In the genomic region with DNA sequence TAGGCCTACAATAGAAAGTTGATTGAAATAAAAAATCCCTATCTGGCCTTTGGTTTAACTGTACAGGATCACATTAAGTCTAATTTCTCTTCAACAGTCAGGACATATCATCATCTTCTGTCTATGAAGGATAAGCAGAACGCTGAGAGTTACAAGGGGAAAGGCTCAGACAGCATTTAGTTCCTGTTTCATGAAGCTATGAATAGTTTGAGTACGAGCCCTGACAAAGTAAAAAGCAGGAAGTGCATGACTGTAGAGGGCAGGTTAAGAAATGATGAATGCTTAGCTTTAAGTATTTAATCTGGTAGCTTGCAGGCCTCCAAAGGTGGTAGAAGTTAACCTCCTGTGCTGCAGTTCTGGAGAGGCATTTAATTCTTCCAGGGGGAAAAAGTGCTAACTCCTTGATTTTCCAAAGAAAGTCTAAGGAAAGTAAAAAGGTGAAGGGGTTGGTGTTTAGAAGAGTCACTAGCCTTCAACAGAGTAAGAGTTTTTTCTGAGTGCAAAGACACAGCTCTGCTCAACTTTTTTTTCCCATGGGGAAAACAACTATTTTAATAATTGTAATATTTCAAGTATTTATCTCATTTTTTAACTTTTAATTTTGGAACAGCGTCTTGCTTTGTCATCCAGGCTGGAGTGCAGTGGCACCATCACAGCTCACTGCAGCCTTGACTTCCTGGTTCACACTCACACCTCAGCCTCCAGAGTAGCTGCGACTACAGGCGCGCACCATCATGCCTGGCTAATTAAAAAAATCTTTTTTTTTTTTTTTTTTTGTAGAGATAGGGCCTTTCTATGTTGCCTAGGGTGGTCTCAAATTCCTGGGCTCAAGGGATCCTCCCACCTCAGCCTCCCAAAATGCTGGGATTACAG, we compare ENCODE assay signal across 8 cellular contexts.
DNase-seq lines count a peak whose midpoint lies in the region; ATAC-seq and TF ChIP-seq lines count a peak whose summit lies in the region.

No MANE protein-coding gene starts in this region.

- peak; percentile 100 for ATAC-seq in GM21447 (IDR thresholded peaks at IDR 0.05; ENCODE audit: unreplicated experiment)

- DNase-seq in GM06990 (ENCODE audit: extremely low read depth, insufficient read length): peak; percentile 30
- no peak for DNase-seq in NK-92 treated with Interleukin-12 subunit alpha and Interleukin-12 subunit beta, amount 100 ng/mL, for 24 hours (lab: John Stamatoyannopoulos, UW)
- no peak for DNase-seq in NCI-H2196 (lab: John Stamatoyannopoulos, UW; ENCODE audit: unreplicated experiment)
- DNase-seq in inferior parietal cortex (ENCODE audit: extremely low spot score): no peak

- H3K27me3 ChIP-seq in GM06990 (replicated peaks; ENCODE audit: control insufficient read depth, insufficient read depth, low read length) (no peaks in the 10 kb centered on the region), HUES6 (ENCODE audit: control insufficient read depth, insufficient read depth, low read length) (no peaks in the 10 kb centered on the region), neutrophil (no peaks in the 10 kb centered on the region)

- H3K4me3 ChIP-seq in GM06990 (replicated peaks; ENCODE audit: low read depth, low read length) (no peak overlapping the region), HUES6 (ENCODE audit: low read depth, low read length) (no peak overlapping the region), neutrophil (ENCODE audit: low read depth in 1 of 2, low read length in 1 of 2) (peak overlapping the region; percentile 5 to 19)

- 0 out of 2 replicates have a peak, but pooled peaks cover 10% of the 10 kb centered on the region for H3K4me1 ChIP-seq in HUES6 (ENCODE audit: control insufficient read depth, insufficient read depth, low read length)
- H3K4me1 ChIP-seq in neutrophil (ENCODE audit: control insufficient read depth in 1 of 2, insufficient read depth in 1 of 2, low read depth in 1 of 2, low read length in 1 of 2): peaks cover 34 to 35% of the 10 kb centered on the region in 2 experiments

- peaks cover 87% of the 10 kb centered on the region for H3K36me3 Mint-ChIP-seq in brain

- H3K9me3 Mint-ChIP-seq in brain: peaks cover 10 to 23% (median 18%) of the 10 kb centered on the region in 5 experiments

- peak overlapping the region in 3 of 5 experiments; percentile 52 to 84 (median 58) for H3K27ac Mint-ChIP-seq in brain

- H3K27me3 Mint-ChIP-seq in brain: no peaks in the 10 kb centered on the region

- no peak overlapping the region for H3K4me3 Mint-ChIP-seq in brain

- peak overlapping the region; percentile 5; the same call in 1 of the 2 replicates for H3K27ac ChIP-seq in HUES6 (ENCODE audit: low read depth, low read length)
- H3K27ac ChIP-seq in neutrophil: peak overlapping the region; percentile 82

- H3K4me1 Mint-ChIP-seq in brain: peaks cover 17% of the 10 kb centered on the region

- no peak overlapping the region for H3K9ac ChIP-seq in HUES6 (ENCODE audit: low read length)

- H3K9me3 ChIP-seq in HUES6 (ENCODE audit: control insufficient read depth, insufficient read depth, low read depth, low read length) (no peaks in the 10 kb centered on the region; the same call in 1 of the 2 replicates), neutrophil (no peaks in the 10 kb centered on the region)

- TF ChIP-seq CTCF in GM06990 (IDR thresholded peaks at IDR 0.05; ENCODE audit: insufficient read depth, low read length, poor library complexity, severe bottlenecking) (no peak), brain (conservative IDR thresholded peaks at IDR 0.05) (no peak), neutrophil (IDR thresholded peaks at IDR 0.05) (no peak)

- no peaks in the 10 kb centered on the region for H3K36me3 ChIP-seq in GM06990 (ENCODE audit: control insufficient read depth, insufficient read depth, low read length)
- H3K36me3 ChIP-seq in HUES6 (ENCODE audit: control insufficient read depth, insufficient read depth, low read length): peaks cover 67% of the 10 kb centered on the region
- H3K36me3 ChIP-seq in neutrophil: no peaks in the 10 kb centered on the region

Comparison
In these comparisons a context has a peak if more than half of its experiments do, and no peak if none do; other contexts are left out.
1. H3K4me3 ChIP-seq: peak in neutrophil (2 of 2); none in GM06990 (single experiment) and HUES6 (single experiment).